8 cellular contexts compared by ENCODE assay signal in the genomic region with DNA sequence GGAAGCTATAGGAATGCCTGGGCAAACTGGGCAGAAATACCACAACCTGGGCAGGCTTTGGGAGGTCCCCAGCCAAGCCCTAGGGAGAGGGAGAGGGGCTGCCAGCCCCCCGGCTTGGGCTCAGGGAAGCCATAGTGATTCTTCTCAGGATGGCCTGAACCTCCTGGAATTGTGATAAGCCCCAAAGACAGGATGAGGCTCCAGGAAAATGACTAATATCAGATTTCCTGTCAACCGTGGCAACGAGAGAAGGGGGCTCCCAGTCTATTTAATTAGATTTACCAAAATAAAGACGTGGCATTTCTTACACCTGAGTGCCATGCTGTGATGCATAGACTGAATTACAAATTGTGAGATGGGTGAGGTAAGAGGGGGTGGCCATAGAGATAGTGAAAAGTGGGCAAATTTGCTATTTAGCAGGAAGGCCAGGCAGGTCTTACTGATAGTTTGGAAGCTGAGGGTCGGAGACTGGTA. TPM values are rescaled to one million over a fixed set of nuclear protein-coding genes. Genes with fewer than 3 reads are reported as not detected.
DNase-seq lines count a peak whose midpoint lies in the region; ATAC-seq, FAIRE-seq and TF ChIP-seq lines count a peak whose summit lies in the region.

No MANE protein-coding gene starts in this region.

- no peaks in the 10 kb centered on the region for H3K9me3 ChIP-seq in thyroid gland

- TF ChIP-seq POLR2A in thyroid gland (IDR thresholded peaks at IDR 0.05), result no peak

- no peak for FAIRE-seq in bronchial epithelial cell (lab: Jason Lieb, UNC)

- H3K36me3 ChIP-seq in bronchial epithelial cell (ENCODE audit: control insufficient read depth, insufficient read depth, low read length) (no peaks in the 10 kb centered on the region), thyroid gland (no peaks in the 10 kb centered on the region)

- intact Hi-C loops in thyroid gland (cut with DNase I), result loop anchor here (5.0 kb wide), 1 partner anchor 35 kb away; no protein-coding TSS in a partner anchor

- H3K4me1 Mint-ChIP-seq in activated T-cell treated with anti-CD3 and anti-CD28 coated beads, Interleukin-2, amount 50 U/mL, for 72 hours (ENCODE audit: low read depth), result peaks cover 24% of the 10 kb centered on the region
- H3K4me1 Mint-ChIP-seq in memory B cell, result peaks cover 18% of the 10 kb centered on the region

- peak overlapping the region in 2 of 3 donors; percentile 98 to 99 for H3K27ac ChIP-seq in thyroid gland

- peak; percentile 6 to 16 for ATAC-seq in activated T-cell treated with anti-CD3 and anti-CD28 coated beads, Interleukin-2, amount 50 U/mL, for 72 hours (replicated peaks in 1 of 2)
- ATAC-seq in memory B cell (ENCODE audit: low read depth), result no peak
- no peak for ATAC-seq in HG03432 (IDR thresholded peaks at IDR 0.05; ENCODE audit: unreplicated experiment)

- H3K4me3 ChIP-seq in bronchial epithelial cell (ENCODE audit: low read depth, low read length) (peak overlapping the region; percentile 66), thyroid gland (replicated peaks in 1 of 3) (no peak overlapping the region)

- H3K4me1 ChIP-seq in thyroid gland, result peaks cover 35 to 55% of the 10 kb centered on the region in 2 donors

- no peak overlapping the region for H3K27ac Mint-ChIP-seq in activated T-cell treated with anti-CD3 and anti-CD28 coated beads, Interleukin-2, amount 50 U/mL, for 72 hours
- H3K27ac Mint-ChIP-seq in memory B cell, result peak overlapping the region; percentile 36

- no peak for DNase-seq in activated T-cell treated with anti-CD3 and anti-CD28 coated beads, Interleukin-2, amount 50 U/mL, for 72 hours
- no peak for DNase-seq in activated T-cell treated with anti-CD3 and anti-CD28 coated beads for 4 hours
- no peak for DNase-seq in bronchial epithelial cell (ENCODE audit: low read depth)
- DNase-seq in memory B cell (ENCODE audit: low spot score in 2 of 2), result no peak
- DNase-seq in thyroid gland, result no peak
- no peak for DNase-seq in GM10266 (ENCODE audit: extremely low spot score)
- no peak for DNase-seq in NCI-H748 treated with DMSO at 0.1 percent for 48 hours (lab: John Stamatoyannopoulos, UW)

- no peaks in the 10 kb centered on the region for H3K9me3 Mint-ChIP-seq in activated T-cell treated with anti-CD3 and anti-CD28 coated beads, Interleukin-2, amount 50 U/mL, for 72 hours
- no peaks in the 10 kb centered on the region for H3K9me3 Mint-ChIP-seq in memory B cell

- no peaks in the 10 kb centered on the region for H3K36me3 Mint-ChIP-seq in activated T-cell treated with anti-CD3 and anti-CD28 coated beads, Interleukin-2, amount 50 U/mL, for 72 hours (ENCODE audit: insufficient read depth in 2 of 2)
- peaks cover 3% of the 10 kb centered on the region for H3K36me3 Mint-ChIP-seq in memory B cell

- H3K27me3 Mint-ChIP-seq in activated T-cell treated with anti-CD3 and anti-CD28 coated beads, Interleukin-2, amount 50 U/mL, for 72 hours (ENCODE audit: low read depth), result peaks cover 22% of the 10 kb centered on the region
- peaks cover 13% of the 10 kb centered on the region for H3K27me3 Mint-ChIP-seq in memory B cell

- WGBS in thyroid gland, 2 donors, result 40 to 63% methylated on average over 5 of the region's 5 CpGs

- TF ChIP-seq CTCF in bronchial epithelial cell (IDR thresholded peaks at IDR 0.05; ENCODE audit: insufficient read depth, low read length, severe bottlenecking) (no peak), thyroid gland (IDR thresholded peaks at IDR 0.05) (no peak), GM10266 (IDR thresholded peaks at IDR 0.05; ENCODE audit: control insufficient read depth, insufficient read depth, low read depth, missing control alignments) (no peak)

- no peaks in the 10 kb centered on the region for H3K27me3 ChIP-seq in bronchial epithelial cell (ENCODE audit: control insufficient read depth, insufficient read depth, low read length)
- H3K27me3 ChIP-seq in thyroid gland, result no peaks in the 10 kb centered on the region

- peak overlapping the region; percentile 71 to 77 for H3K4me3 Mint-ChIP-seq in activated T-cell treated with anti-CD3 and anti-CD28 coated beads, Interleukin-2, amount 50 U/mL, for 72 hours
- H3K4me3 Mint-ChIP-seq in memory B cell, result peak overlapping the region; percentile 85

RNA-seq across cellular contexts. Expression of gene SERPINH1, which starts 20.4 kb away (rescaled TPM):
- 10 to 100 TPM; 17.3 to 20.4 TPM for total RNA-seq in activated T-cell treated with anti-CD3 and anti-CD28 coated beads, Interleukin-2, amount 50 U/mL, for 72 hours
- total RNA-seq in bronchial epithelial cell, result 80.8 and 86.9 TPM in 2 replicates
- total RNA-seq in thyroid gland, result 100 to 1,000 TPM; 102 to 167 (median 143) TPM

RNA-seq across cellular contexts. Expression of gene GDPD5, which starts 56.8 kb away (rescaled TPM):
- 10 to 100 TPM; 16.9 to 29.5 TPM for total RNA-seq in activated T-cell treated with anti-CD3 and anti-CD28 coated beads, Interleukin-2, amount 50 U/mL, for 72 hours
- 0.13 and 2.1 TPM in 2 replicates for total RNA-seq in bronchial epithelial cell
- total RNA-seq in thyroid gland, result 1 to 10 TPM; 5.6 to 6.4 (median 6.1) TPM

Comparison
In these comparisons a context has a peak if more than half of its experiments do, and no peak if none do; other contexts are left out.
1. ATAC-seq: peak in activated T-cell treated with anti-CD3 and anti-CD28 coated beads, Interleukin-2, amount 50 U/mL, for 72 hours (2 of 2); none in memory B cell (single experiment) and HG03432 (single experiment).